In genomic region chr1:217109928-217110327, GRCh38 we compare ENCODE assay signal across 22 cellular contexts.
"Had no signal": no experiment of that assay in that cellular context is flagged by ENCODE, and none has a peak within 500 bp of the region (broad histone marks: within the 10 kb centered on the region; RNA-seq: fewer than 3 reads in every experiment).

No MANE protein-coding gene starts in this region.

- H3K36me3 ChIP-seq: SJCRH30 had no signal

- H3K27me3 ChIP-seq: SJCRH30 had no signal

- H3K9me3 ChIP-seq: SJCRH30 had no signal

- H3K4me1 ChIP-seq: SJCRH30 had no signal

- H3K27ac ChIP-seq: SJCRH30 had no signal

- H3K4me3 ChIP-seq: SJCRH30 had no signal

- DNase-seq: IMR-90, Karpas-422, KG1, MM.1S, NCI-H1092 treated with DMSO at 0.1 percent for 48 hours, NCI-H1436, NCI-H187, NCI-H2029, NCI-H2081 treated with DMSO at 0.1 percent for 48 hours, NCI-H2171, NCI-H226, NCI-H446, NCI-H510A, NCI-H524 treated with DMSO at 0.1 percent for 48 hours, NCI-H69, NCI-H774, SHP77 treated with DMSO at 0.1 percent for 48 hours, SJCRH30 had no signal

- ATAC-seq: HepG2, Panc1, Right ventricle myocardium inferior, SK-N-SH treated with all-trans-retinoic acid at 6 μM for 48 hours had no signal
